Comparison of ENCODE assay signal across 22 cellular contexts in the genomic region with DNA sequence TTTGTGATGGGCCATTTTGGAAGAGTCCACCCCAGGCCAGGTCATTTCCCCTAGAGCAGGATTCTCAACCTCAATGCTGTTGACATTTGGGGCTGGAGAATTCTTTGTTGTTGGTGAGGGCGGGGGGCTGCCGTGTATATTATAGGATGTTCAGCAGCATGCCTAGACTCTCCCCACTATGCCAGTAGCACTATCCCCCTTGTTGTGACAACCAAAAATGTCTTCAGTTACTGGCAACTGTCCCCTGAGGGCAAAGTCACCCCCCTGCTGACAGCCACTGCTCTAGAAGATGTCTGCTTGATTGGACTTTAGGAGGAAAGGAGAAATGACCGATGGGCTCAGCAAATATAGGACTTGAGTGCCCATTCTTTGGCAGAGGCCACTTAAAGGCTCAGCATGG. TPM values are rescaled to one million over a fixed set of nuclear protein-coding genes. Genes with fewer than 3 reads are reported as not detected.
DNase-seq lines count a peak whose midpoint lies in the region; ATAC-seq and TF ChIP-seq lines count a peak whose summit lies in the region.
"Had no signal": no experiment of that assay in that cellular context is flagged by ENCODE, and none has a peak within 500 bp of the region (broad histone marks: within the 10 kb centered on the region; RNA-seq: fewer than 3 reads in every experiment).

No MANE protein-coding gene starts in this region.

- H3K9me3 ChIP-seq in CD8-positive, alpha-beta memory T cell (ENCODE audit: low read length), result no peaks in the 10 kb centered on the region
- no peaks in the 10 kb centered on the region for H3K9me3 ChIP-seq in naive thymus-derived CD4-positive, alpha-beta T cell (ENCODE audit: control insufficient read depth in 2 of 3, low read length in 3 of 3)
- H3K9me3 ChIP-seq: adrenal gland, breast epithelium, transverse colon had no signal

- H3K36me3 Mint-ChIP-seq in CD14-positive monocyte (peaks cover 71 to 83% of the 10 kb centered on the region in 2 donors), activated B cell treated with CpG ODN at 0.5 μM for 24 hours (ENCODE audit: low read depth) (peaks cover 73% of the 10 kb centered on the region), endothelial cell (ENCODE audit: low read depth, unreplicated experiment) (peaks cover 10% of the 10 kb centered on the region)
- H3K36me3 Mint-ChIP-seq in CD8-positive, alpha-beta memory T cell, result peaks cover 8 to 78% (median 13%) of the 10 kb centered on the region in 3 donors
- peaks cover 0 to 16% (median 4%) of the 10 kb centered on the region in 5 donors for H3K36me3 Mint-ChIP-seq in naive thymus-derived CD4-positive, alpha-beta T cell

- DNase-seq in CD14-positive monocyte (ENCODE audit: low spot score) (no peak), activated B cell treated with CpG ODN at 0.5 μM for 24 hours (no peak), endothelial cell (ENCODE audit: low spot score) (no peak), left lobe of liver (ENCODE audit: low spot score) (no peak), foreskin keratinocyte (no peak)
- DNase-seq in CD8-positive, alpha-beta memory T cell, result no peak
- no peak for DNase-seq in naive thymus-derived CD4-positive, alpha-beta T cell
- DNase-seq: activated CD4-positive, alpha-beta T cell treated with anti-CD3 and anti-CD28 coated beads, Interleukin-2, amount 50 U/mL, for 48 hours; activated T-cell treated with anti-CD3 and anti-CD28 coated beads, Interleukin-2, amount 50 U/mL, for 4 hours; adrenal gland; GDM1; glutamatergic neuron; NCI-H146; NCI-H2171; NCI-H526 treated with DMSO at 0.1 percent for 48 hours; Right ventricle myocardium superior; stimulated activated CD4-positive, alpha-beta T cell treated with anti-CD3 and anti-CD28 coated beads, Interleukin-1b, Interleukin-23, amount 100 ng/mL, for 48 hours; stimulated activated naive CD8-positive, alpha-beta T cell treated with anti-CD3 and anti-CD28 coated beads, Interleukin-15, Interleukin-2, amounts not matched to agents 100 U/mL and 50 U/mL, for 24 hours; transverse colon had no signal

- H3K9me3 Mint-ChIP-seq in CD14-positive monocyte (no peaks in the 10 kb centered on the region), activated B cell treated with CpG ODN at 0.5 μM for 24 hours (no peaks in the 10 kb centered on the region), endothelial cell (ENCODE audit: unreplicated experiment) (no peaks in the 10 kb centered on the region)
- no peaks in the 10 kb centered on the region for H3K9me3 Mint-ChIP-seq in CD8-positive, alpha-beta memory T cell
- no peaks in the 10 kb centered on the region for H3K9me3 Mint-ChIP-seq in naive thymus-derived CD4-positive, alpha-beta T cell
- H3K9me3 Mint-ChIP-seq: activated T-cell treated with anti-CD3 and anti-CD28 coated beads, Interleukin-2, amount 50 U/mL, for 4 hours; nephron had no signal

- H3K27me3 ChIP-seq in CD8-positive, alpha-beta memory T cell (ENCODE audit: insufficient read depth, low read length, poor library complexity, severe bottlenecking), result no peaks in the 10 kb centered on the region
- no peaks in the 10 kb centered on the region for H3K27me3 ChIP-seq in naive thymus-derived CD4-positive, alpha-beta T cell (ENCODE audit: control insufficient read depth in 2 of 2, insufficient read depth in 2 of 2, low read length in 2 of 2)
- H3K27me3 ChIP-seq in foreskin keratinocyte, result no peaks in the 10 kb centered on the region
- H3K27me3 ChIP-seq: adrenal gland, breast epithelium, transverse colon had no signal

- H3K4me3 ChIP-seq in CD8-positive, alpha-beta memory T cell (ENCODE audit: low read length), result no peak overlapping the region
- no peak overlapping the region for H3K4me3 ChIP-seq in naive thymus-derived CD4-positive, alpha-beta T cell (ENCODE audit: low read length)
- H3K4me3 ChIP-seq: adrenal gland, breast epithelium, coronary artery, transverse colon had no signal

- POLR2A ChIA-PET in CD8-positive, alpha-beta memory T cell (lab: Charles Lee), result no interaction called here
- POLR2A ChIA-PET in activated B cell treated with CpG ODN at 0.5 μM for 24 hours (lab: Charles Lee), result no interaction called here
- POLR2A ChIA-PET in naive thymus-derived CD4-positive, alpha-beta T cell (lab: Charles Lee), result no interaction called here

- CTCF ChIA-PET in CD8-positive, alpha-beta memory T cell (lab: Charles Lee), result no interaction called here
- CTCF ChIA-PET in activated B cell treated with CpG ODN at 0.5 μM for 24 hours (lab: Charles Lee), result no interaction called here
- CTCF ChIA-PET in naive thymus-derived CD4-positive, alpha-beta T cell (lab: Charles Lee), result no interaction called here

- ATAC-seq in activated B cell treated with CpG ODN at 0.5 μM for 24 hours (ENCODE audit: low read depth), result no peak
- ATAC-seq in naive thymus-derived CD4-positive, alpha-beta T cell, result no peak
- ATAC-seq in left lobe of liver, result no peak
- no peak for ATAC-seq in foreskin keratinocyte
- ATAC-seq: activated T-cell treated with anti-CD3 and anti-CD28 coated beads, Interleukin-2, amount 50 U/mL, for 4 hours; stimulated activated naive CD8-positive, alpha-beta T cell treated with anti-CD3 and anti-CD28 coated beads, Interleukin-15, Interleukin-2, amounts not matched to agents 100 U/mL and 50 U/mL, for 24 hours had no signal

- H3K36me3 ChIP-seq in CD8-positive, alpha-beta memory T cell (ENCODE audit: insufficient read depth, low read length), result peaks cover 25% of the 10 kb centered on the region
- peaks cover 0 to 36% (median 0%) of the 10 kb centered on the region in 3 experiments for H3K36me3 ChIP-seq in naive thymus-derived CD4-positive, alpha-beta T cell (ENCODE audit: control insufficient read depth in 2 of 3, insufficient read depth in 3 of 3, low read length in 3 of 3)
- H3K36me3 ChIP-seq: breast epithelium had no signal

- H3K27ac Mint-ChIP-seq in CD14-positive monocyte (peak overlapping the region; percentile 69 to 100 (median 98)), activated B cell treated with CpG ODN at 0.5 μM for 24 hours (peak overlapping the region; percentile 95), endothelial cell (ENCODE audit: unreplicated experiment) (no peak overlapping the region)
- peak overlapping the region in 7 of 8 donors; percentile 47 to 89 (median 66) for H3K27ac Mint-ChIP-seq in CD8-positive, alpha-beta memory T cell
- peak overlapping the region; percentile 44 to 94 (median 77) for H3K27ac Mint-ChIP-seq in naive thymus-derived CD4-positive, alpha-beta T cell
- H3K27ac Mint-ChIP-seq: nephron had no signal

- peaks cover 0 to 5% (median 1%) of the 10 kb centered on the region in 3 donors for H3K27me3 Mint-ChIP-seq in CD14-positive monocyte (ENCODE audit: low read depth in 3 of 3)
- no peaks in the 10 kb centered on the region for H3K27me3 Mint-ChIP-seq in CD8-positive, alpha-beta memory T cell
- H3K27me3 Mint-ChIP-seq in activated B cell treated with CpG ODN at 0.5 μM for 24 hours, result no peaks in the 10 kb centered on the region
- no peaks in the 10 kb centered on the region for H3K27me3 Mint-ChIP-seq in naive thymus-derived CD4-positive, alpha-beta T cell
- peaks cover 9% of the 10 kb centered on the region for H3K27me3 Mint-ChIP-seq in endothelial cell (ENCODE audit: unreplicated experiment)

- H3K27ac ChIP-seq in CD8-positive, alpha-beta memory T cell (ENCODE audit: low read depth, low read length), result no peak overlapping the region
- H3K27ac ChIP-seq in naive thymus-derived CD4-positive, alpha-beta T cell (ENCODE audit: low read depth, low read length), result no peak overlapping the region
- no peak overlapping the region for H3K27ac ChIP-seq in foreskin keratinocyte
- H3K27ac ChIP-seq: adrenal gland, transverse colon had no signal

- H3K4me3 Mint-ChIP-seq in CD14-positive monocyte (peak overlapping the region in 1 of 2 donors; percentile 15), activated B cell treated with CpG ODN at 0.5 μM for 24 hours (no peak overlapping the region), endothelial cell (ENCODE audit: unreplicated experiment) (no peak overlapping the region)
- no peak overlapping the region for H3K4me3 Mint-ChIP-seq in CD8-positive, alpha-beta memory T cell
- no peak overlapping the region for H3K4me3 Mint-ChIP-seq in naive thymus-derived CD4-positive, alpha-beta T cell
- H3K4me3 Mint-ChIP-seq: activated T-cell treated with anti-CD3 and anti-CD28 coated beads, Interleukin-2, amount 50 U/mL, for 4 hours; nephron had no signal

- TF ChIP-seq CTCF in CD14-positive monocyte (IDR thresholded peaks at IDR 0.05), result no peak
- no peak for TF ChIP-seq CTCF in activated B cell treated with CpG ODN at 0.5 μM for 24 hours (IDR thresholded peaks at IDR 0.05)
- TF ChIP-seq CTCF in endothelial cell (IDR thresholded peaks at IDR 0.05; ENCODE audit: unreplicated experiment), result no peak
- no peak for TF ChIP-seq CTCF in foreskin keratinocyte (conservative IDR thresholded peaks at IDR 0.05)

- intact Hi-C loops in CD14-positive monocyte (cut with micrococcal nuclease), result no loop called here
- intact Hi-C loops in activated B cell treated with CpG ODN at 0.5 μM for 24 hours (cut with micrococcal nuclease), result no loop called here
- intact Hi-C loops in naive thymus-derived CD4-positive, alpha-beta T cell (cut with micrococcal nuclease), result no loop called here

- peaks cover 89% of the 10 kb centered on the region for H3K4me1 Mint-ChIP-seq in CD14-positive monocyte
- H3K4me1 Mint-ChIP-seq in CD8-positive, alpha-beta memory T cell, result peaks cover 28 to 45% (median 33%) of the 10 kb centered on the region in 3 donors
- H3K4me1 Mint-ChIP-seq in activated B cell treated with CpG ODN at 0.5 μM for 24 hours, result peaks cover 73% of the 10 kb centered on the region
- peaks cover 23 to 58% (median 38%) of the 10 kb centered on the region in 7 donors for H3K4me1 Mint-ChIP-seq in naive thymus-derived CD4-positive, alpha-beta T cell
- peaks cover 14% of the 10 kb centered on the region for H3K4me1 Mint-ChIP-seq in endothelial cell (ENCODE audit: unreplicated experiment)

- peaks cover 9% of the 10 kb centered on the region for H3K4me1 ChIP-seq in CD8-positive, alpha-beta memory T cell (ENCODE audit: insufficient read depth, low read length)
- H3K4me1 ChIP-seq in naive thymus-derived CD4-positive, alpha-beta T cell (ENCODE audit: control insufficient read depth in 2 of 2, insufficient read depth in 2 of 2, low read length in 2 of 2), result peaks cover 0 to 9% of the 10 kb centered on the region in 2 donors
- no peaks in the 10 kb centered on the region for H3K4me1 ChIP-seq in foreskin keratinocyte
- H3K4me1 ChIP-seq: breast epithelium had no signal

RNA-seq across cellular contexts. Expression of gene TTC7A, which starts 35.5 kb away (rescaled TPM):
- 10 to 100 TPM; 43.2 to 52.5 TPM for polyA plus RNA-seq in CD14-positive monocyte
- total RNA-seq in CD8-positive, alpha-beta memory T cell, result 10 to 100 TPM; 50.8 to 54.1 TPM
- polyA plus RNA-seq in CD8-positive, alpha-beta memory T cell, result 20.0 TPM
- 117 and 127 TPM in 2 replicates for total RNA-seq in activated B cell treated with CpG ODN at 0.5 μM for 24 hours
- total RNA-seq in naive thymus-derived CD4-positive, alpha-beta T cell, result 10 to 100 TPM; 35.6 to 93.5 (median 43.6) TPM
- polyA plus RNA-seq in naive thymus-derived CD4-positive, alpha-beta T cell, result 10 to 100 TPM in 1 of 2 donors, 1 to 10 TPM in 1; 6.7 to 13.9 TPM
- 10.8 TPM for total RNA-seq in endothelial cell (ENCODE audit: unreplicated experiment)
- total RNA-seq in left lobe of liver, result 15.7 TPM
- 18.2 and 19.5 TPM in 2 replicates for total RNA-seq in foreskin keratinocyte
- 11.2 and 11.9 TPM in 2 replicates for polyA plus RNA-seq in foreskin keratinocyte
